23 cellular contexts compared by ENCODE assay signal in the genomic region with DNA sequence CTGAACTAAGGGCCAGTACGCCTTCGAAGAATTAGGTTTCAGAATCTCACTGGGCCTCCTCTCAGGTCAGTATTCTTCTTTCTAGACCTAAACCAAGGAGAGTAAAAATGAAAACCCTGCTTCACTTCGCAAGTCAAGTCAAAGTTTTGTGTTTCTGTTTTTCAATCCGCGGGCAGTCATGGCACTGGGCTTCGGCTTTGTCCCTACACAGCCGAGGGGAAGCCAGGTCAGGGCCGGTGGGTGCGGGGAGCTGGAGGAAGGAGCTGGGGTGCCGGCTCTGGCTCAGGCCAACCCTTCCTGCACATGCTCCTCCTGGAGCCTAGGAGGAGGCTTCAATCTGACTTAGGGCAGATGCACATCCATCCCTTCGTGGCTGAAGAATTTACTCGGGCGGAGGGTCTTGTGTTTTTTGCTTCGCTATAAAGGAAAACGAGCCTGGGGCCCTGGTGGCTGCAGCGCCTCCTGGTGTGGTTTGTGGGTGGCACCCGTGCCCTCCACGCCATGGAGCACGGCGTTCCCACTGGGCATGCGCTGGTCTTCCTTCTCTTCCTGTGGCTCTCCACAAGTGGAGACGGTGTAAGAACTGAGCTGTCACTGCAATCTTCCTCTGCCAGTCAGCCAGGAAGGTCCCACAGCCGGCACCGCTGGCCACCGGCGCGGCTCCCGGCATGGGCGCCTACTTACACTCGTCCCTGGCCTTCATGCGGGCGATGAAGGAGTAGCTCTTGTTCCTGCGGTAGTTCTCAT. TPM values are rescaled to one million over a fixed set of nuclear protein-coding genes. Genes with fewer than 3 reads are reported as not detected.
DNase-seq lines count a peak whose midpoint lies in the region; ATAC-seq, FAIRE-seq and TF ChIP-seq lines count a peak whose summit lies in the region.
"Had no signal": no experiment of that assay in that cellular context is flagged by ENCODE, and none has a peak within 500 bp of the region (broad histone marks: within the 10 kb centered on the region; RNA-seq: fewer than 3 reads in every experiment).

No MANE protein-coding gene starts in this region.

- POLR2A ChIA-PET in GM12878 (lab: Charles Lee) = no interaction called here

- WGBS in GM12878 (ENCODE audit: insufficient coverage, insufficient replicate concordance, low lambda C conversion rate, missing lambda C conversion rate) = 95% methylated on average over 33 of the region's 33 CpGs

- RAD21 ChIA-PET in GM12878 (lab: Charles Lee; ENCODE audit: unreplicated experiment) = no interaction called here

- SMC1A ChIA-PET in GM12878 (lab: Charles Lee; ENCODE audit: uncharacterized antibody, unreplicated experiment) = no interaction called here

- no peaks in the 10 kb centered on the region for H3K27me3 ChIP-seq in GM12878 (replicated peaks in 1 of 2; ENCODE audit: control insufficient read depth in 2 of 2, insufficient read depth in 2 of 2, low read length in 1 of 2)
- H3K27me3 ChIP-seq in keratinocyte (ENCODE audit: control insufficient read depth, extremely low read depth, insufficient read depth, low read length) = no peaks in the 10 kb centered on the region
- H3K27me3 ChIP-seq: adrenal gland, SJCRH30, tibial nerve had no signal

- CTCF ChIA-PET in GM12878 (lab: Yijun Ruan, JAX) = no interaction called here

- TF ChIP-seq POLR2A in GM12878 (IDR thresholded peaks at IDR 0.05; ENCODE audit: low read depth, low read length) = peak; percentile 32; the same call in 1 of the 2 replicates

- H3K4me3 ChIP-seq in GM12875 (ENCODE audit: low read depth, low read length) = no peak overlapping the region
- no peak overlapping the region for H3K4me3 ChIP-seq in GM12878
- no peak overlapping the region for H3K4me3 ChIP-seq in keratinocyte (ENCODE audit: control insufficient read depth in 2 of 3, extremely low read depth in 1 of 3, insufficient read depth in 2 of 3, low read depth in 1 of 3, low read length in 3 of 3)
- H3K4me3 ChIP-seq: adrenal gland, PC-9, SJCRH30, tibial nerve had no signal

- no peak for ATAC-seq in GM12878
- no peak for ATAC-seq in GM18870 (IDR thresholded peaks at IDR 0.05; ENCODE audit: unreplicated experiment)
- ATAC-seq: CD8-positive, alpha-beta T cell; natural killer cell had no signal

- H3K27ac ChIP-seq in GM12878 (ENCODE audit: control insufficient read depth, insufficient read depth) = no peak overlapping the region
- H3K27ac ChIP-seq in keratinocyte (ENCODE audit: control insufficient read depth, insufficient read depth, low read length) = no peak overlapping the region
- H3K27ac ChIP-seq: adrenal gland, PC-9, SJCRH30, tibial nerve had no signal

- H3K9me3 ChIP-seq in GM12878 (replicated peaks; ENCODE audit: control insufficient read depth, insufficient read depth, low read length) = no peaks in the 10 kb centered on the region
- no peaks in the 10 kb centered on the region for H3K9me3 ChIP-seq in keratinocyte (ENCODE audit: control insufficient read depth, low read depth, low read length)
- H3K9me3 ChIP-seq: adrenal gland, SJCRH30, tibial nerve had no signal

- no peak overlapping the region for H3K4me2 ChIP-seq in GM12878 (ENCODE audit: control insufficient read depth, insufficient read depth)
- no peak overlapping the region for H3K4me2 ChIP-seq in keratinocyte (ENCODE audit: control insufficient read depth, extremely low read depth, insufficient read depth, low read depth, low read length)
- H3K4me2 ChIP-seq: PC-9 had no signal

- H3K9me1 ChIP-seq in keratinocyte (ENCODE audit: control insufficient read depth, extremely low read depth, insufficient read depth, low read length) = no peaks in the 10 kb centered on the region

- TF ChIP-seq EP300 in GM12878 (IDR thresholded peaks at IDR 0.05; ENCODE audit: borderline replicate concordance in 1 of 2, control insufficient read depth in 1 of 2, low read depth in 2 of 2, low read length in 2 of 2) = no peak

- intact Hi-C loops in GM12878 (cut with micrococcal nuclease; ENCODE audit: unreplicated experiment) = no loop called here

- TF ChIP-seq CTCF in GM12875 (IDR thresholded peaks at IDR 0.05; ENCODE audit: borderline replicate concordance, insufficient read depth, low read depth, low read length) (peak; percentile 7; the same call in 1 of the 2 replicates), GM12878 (IDR thresholded peaks at IDR 0.05 in 2 of 3, conservative IDR thresholded peaks at IDR 0.05 in 1 of 3; ENCODE audit: control insufficient read depth in 2 of 3, extremely low read depth in 1 of 3, insufficient read depth in 1 of 3, low read depth in 3 of 3, low read length in 3 of 3) (no peak), keratinocyte (optimal IDR thresholded peaks at IDR 0.05 in 1 of 3, IDR thresholded peaks at IDR 0.05 in 1 of 3, conservative IDR thresholded peaks at IDR 0.05 in 1 of 3; ENCODE audit: extremely low read depth in 1 of 3, insufficient read depth in 2 of 3, low read length in 3 of 3) (peak in 2 of 3 experiments; percentile 2 to 10)

- no TSS peak for BruUV-seq in GM12878 (replicated peaks; lab: Mats Ljungman, UMichigan)

- DNase-seq in 8988T = peak; percentile 45
- DNase-seq in GM12878 (ENCODE audit: low read depth, low spot score) = no peak
- DNase-seq in keratinocyte (ENCODE audit: low read depth, low spot score) = no peak
- DNase-seq in cerebellar nuclear complex (lab: John Stamatoyannopoulos, UW) = no peak
- no peak for DNase-seq in SK-N-DZ (ENCODE audit: low spot score)
- DNase-seq in NCI-H146 treated with DMSO at 0.1 percent for 48 hours (lab: John Stamatoyannopoulos, UW; ENCODE audit: unreplicated experiment) = no peak
- DNase-seq: activated CD4-positive, CD25-positive, alpha-beta regulatory T cell; activated CD8-positive, alpha-beta memory T cell treated with anti-CD3 and anti-CD28 coated beads for 24 hours; adrenal gland; CD8-positive, alpha-beta T cell; hippocampal formation; kidney glomerular epithelial cell; mesendoderm; natural killer cell; NCI-H1105 treated with DMSO at 0.1 percent for 48 hours; PC-9; SJCRH30; stimulated activated CD4-positive, alpha-beta T cell treated with anti-CD3 and anti-CD28 coated beads, Interleukin-15, amount 100 ng/mL, for 24 hours; stimulated activated naive CD4-positive, alpha-beta T cell had no signal

- in situ Hi-C loops in GM12878 (cut with MboI) = no loop called here

- dilution Hi-C loops in keratinocyte (cut with MboI; ENCODE audit: extremely low pct_ligation_motif_present, low sequenced_read_pairs) = no loop called here

- TF ChIP-seq RAD21 in GM12878 (IDR thresholded peaks at IDR 0.05; ENCODE audit: insufficient read depth, low read depth, low read length) = no peak

- H2AFZ ChIP-seq in GM12878 (ENCODE audit: control insufficient read depth, low read depth, low read length) (no peak overlapping the region), keratinocyte (ENCODE audit: control insufficient read depth, low read length) (no peak overlapping the region)
- H2AFZ ChIP-seq: PC-9 had no signal

- H3K36me3 ChIP-seq in GM12878 (ENCODE audit: control insufficient read depth in 2 of 2, insufficient read depth in 2 of 2, low read length in 1 of 2) = peaks cover 24 to 56% of the 10 kb centered on the region in 2 experiments
- peaks cover 44 to 55% of the 10 kb centered on the region in 2 experiments for H3K36me3 ChIP-seq in keratinocyte (ENCODE audit: control insufficient read depth in 2 of 2, extremely low read depth in 1 of 2, insufficient read depth in 2 of 2, low read length in 2 of 2)

- H3K79me2 ChIP-seq in GM12878 (ENCODE audit: control insufficient read depth, insufficient read depth, low read length) (no peaks in the 10 kb centered on the region), keratinocyte (ENCODE audit: control insufficient read depth, insufficient read depth, low read length) (no peaks in the 10 kb centered on the region)

- H4K20me1 ChIP-seq in GM12878 (ENCODE audit: control insufficient read depth, insufficient read depth) (no peaks in the 10 kb centered on the region), keratinocyte (ENCODE audit: control insufficient read depth, extremely low read depth, insufficient read depth, low read length) (no peaks in the 10 kb centered on the region)

- H3K4me1 ChIP-seq in GM12878 (ENCODE audit: control insufficient read depth, insufficient read depth, low read length) (no peaks in the 10 kb centered on the region), keratinocyte (ENCODE audit: control insufficient read depth, extremely low read depth, insufficient read depth, low read length) (no peaks in the 10 kb centered on the region)
- H3K4me1 ChIP-seq: adrenal gland, SJCRH30, tibial nerve had no signal

- FAIRE-seq in GM12878 (lab: Jason Lieb, UNC) (no peak), keratinocyte (lab: Jason Lieb, UNC) (no peak)

- no peak overlapping the region for H3K9ac ChIP-seq in GM12878 (ENCODE audit: control insufficient read depth, insufficient read depth, low read length)
- H3K9ac ChIP-seq in keratinocyte (ENCODE audit: control insufficient read depth, extremely low read depth, insufficient read depth, low read length) = no peak overlapping the region

RNA-seq across cellular contexts. Expression of gene C19orf44, which starts 22.5 kb away (rescaled TPM):
- total RNA-seq in GM12878 (2013; cell fraction: nucleolus; rRNA removed) = 21.6 and 25.8 TPM in 2 replicates
- 2.0 and 2.1 TPM in 2 replicates for total RNA-seq in GM12878 (2014; rRNA removed)
- 2.7 and 3.3 TPM in 2 replicates for total RNA-seq in GM12878 (2014; rRNA removed; fragmentation: Illumina TruSeq; extraction: Trizol)
- 3.1 and 3.8 TPM in 2 replicates for total RNA-seq in GM12878 (2021)
- 0.84 TPM for polyA plus RNA-seq in GM12878 (2011; ENCODE audit: low read depth)
- 2.5 and 3.0 TPM in 2 replicates for polyA plus RNA-seq in GM12878 (2011; rRNA removed)
- 3.5 and 3.7 TPM in 2 replicates for polyA plus RNA-seq in GM12878 (2011; cell fraction: cytosol; rRNA removed)
- polyA plus RNA-seq in GM12878 (2011; cell fraction: nucleus; rRNA removed) = 8.7 and 9.7 TPM in 2 replicates
- 3.8 and 4.0 TPM in 2 replicates for polyA plus RNA-seq in GM12878 (2012)
- polyA plus RNA-seq in GM12878 (2014; fragmentation: Illumina TruSeq; extraction: Trizol) = 3.6 and 5.2 TPM in 2 replicates
- under 1 TPM; 0.26 to 0.31 TPM for polyA plus RNA-seq in GM12878 (2014; fragmentation: Nextera tagmentation; extraction: Ambion mirVana)
- 4.1 and 5.4 TPM in 2 replicates for polyA plus RNA-seq in GM12878 (2014; rRNA removed)
- polyA plus RNA-seq in GM12878 (2016; fragmentation: Nextera tagmentation; extraction: Ambion mirVana) = 1 to 10 TPM; 3.9 to 4.0 TPM
- polyA minus RNA-seq in GM12878 (2011; rRNA and poly(A)+ RNA removed) = 1.3 and 2.3 TPM in 2 replicates
- 2.5 and 3.3 TPM in 2 replicates for polyA minus RNA-seq in GM12878 (2011; cell fraction: cytosol; rRNA and poly(A)+ RNA removed)
- polyA minus RNA-seq in GM12878 (2011; cell fraction: nucleus; rRNA and poly(A)+ RNA removed) = 2.7 and 3.9 TPM in 2 replicates
- 1.7 to 3.2 TPM (median 2.7 TPM) in 3 replicates for polyA plus RNA-seq in keratinocyte
- 1.4 TPM for polyA plus RNA-seq in keratinocyte (2011; ENCODE audit: low read depth)
- polyA plus RNA-seq in keratinocyte (2011; cell fraction: cytosol; rRNA removed) = 2.3 and 2.6 TPM in 2 replicates
- polyA plus RNA-seq in keratinocyte (2011; cell fraction: nucleus; rRNA removed) = 7.7 and 8.4 TPM in 2 replicates
- polyA plus RNA-seq in keratinocyte (2012; ENCODE audit: low replicate concordance) = 2.1 and 2.4 TPM in 2 replicates
- polyA minus RNA-seq in keratinocyte = 0.99 to 2.8 TPM (median 2.6 TPM) in 3 replicates
- polyA minus RNA-seq in keratinocyte (2011; cell fraction: cytosol; rRNA and poly(A)+ RNA removed) = not detected
- 1.8 and 2.2 TPM in 2 replicates for polyA minus RNA-seq in keratinocyte (2011; cell fraction: nucleus; rRNA and poly(A)+ RNA removed)
- polyA plus RNA-seq in SK-N-DZ (2014; cell fraction: cytosol; rRNA removed) = 3.1 and 5.9 TPM in 2 replicates
- 6.7 and 7.9 TPM in 2 replicates for polyA plus RNA-seq in SK-N-DZ (2014; cell fraction: nucleus; rRNA removed)

RNA-seq across cellular contexts. Expression of gene CALR3, which starts 22.7 kb away (rescaled TPM):
- total RNA-seq in GM12878 (2013; cell fraction: nucleolus; rRNA removed) = not detected in 2 replicates
- total RNA-seq in GM12878 (2014; rRNA removed) (0.11 TPM in 2 replicates), GM12878 (2014; rRNA removed; fragmentation: Illumina TruSeq; extraction: Trizol) (0.18 and 0.45 TPM in 2 replicates), GM12878 (2021) (0.19 TPM in 1 of 2 replicates, not detected in the other)
- polyA plus RNA-seq in GM12878 (2011; ENCODE audit: low read depth) = not detected
- polyA plus RNA-seq in GM12878 (2011; rRNA removed) (0.05 TPM in 1 of 2 replicates, not detected in the other), GM12878 (2014; fragmentation: Illumina TruSeq; extraction: Trizol) (0.35 and 0.43 TPM in 2 replicates), GM12878 (2014; fragmentation: Nextera tagmentation; extraction: Ambion mirVana) (under 1 TPM; 0.10 to 0.13 TPM), GM12878 (2014; rRNA removed) (0.12 and 0.14 TPM in 2 replicates), GM12878 (2016; fragmentation: Nextera tagmentation; extraction: Ambion mirVana) (under 1 TPM in 1 of 2 experiments, not detected in 1; 0.31 TPM), keratinocyte (0.04 to 0.05 TPM in 2 of 3 replicates, not detected in the other)
- 0.06 TPM in 1 of 2 replicates, not detected in the other for polyA plus RNA-seq in GM12878 (2011; cell fraction: cytosol; rRNA removed)
- polyA plus RNA-seq in GM12878 (2011; cell fraction: nucleus; rRNA removed) = not detected in 2 replicates
- polyA plus RNA-seq in GM12878 (2012) = not detected in 2 replicates
- not detected in 2 replicates for polyA minus RNA-seq in GM12878 (2011; rRNA and poly(A)+ RNA removed)
- not detected in 2 replicates for polyA minus RNA-seq in GM12878 (2011; cell fraction: cytosol; rRNA and poly(A)+ RNA removed)
- polyA minus RNA-seq in GM12878 (2011; cell fraction: nucleus; rRNA and poly(A)+ RNA removed) = not detected in 2 replicates
- 0.61 TPM for polyA plus RNA-seq in keratinocyte (2011; ENCODE audit: low read depth)
- not detected in 2 replicates for polyA plus RNA-seq in keratinocyte (2011; cell fraction: cytosol; rRNA removed)
- polyA plus RNA-seq in keratinocyte (2011; cell fraction: nucleus; rRNA removed) = 0.15 TPM in 1 of 2 replicates, not detected in the other
- 0.20 TPM in 1 of 2 replicates, not detected in the other for polyA plus RNA-seq in keratinocyte (2012; ENCODE audit: low replicate concordance)
- 0.74 TPM in 1 of 3 replicates, not detected in the others for polyA minus RNA-seq in keratinocyte
- polyA minus RNA-seq in keratinocyte (2011; cell fraction: cytosol; rRNA and poly(A)+ RNA removed) = not detected
- not detected in 2 replicates for polyA minus RNA-seq in keratinocyte (2011; cell fraction: nucleus; rRNA and poly(A)+ RNA removed)
- polyA plus RNA-seq in SK-N-DZ (2014; cell fraction: cytosol; rRNA removed) = not detected in 2 replicates
- polyA plus RNA-seq in SK-N-DZ (2014; cell fraction: nucleus; rRNA removed) = not detected in 2 replicates
- total RNA-seq: CD8-positive, alpha-beta T cell; HT1080; natural killer cell; PC-9; SJCRH30; tibial nerve had no signal

RNA-seq across cellular contexts. Expression of gene CHERP, which starts 23.6 kb away (rescaled TPM):
- total RNA-seq in GM12878 (2013; cell fraction: nucleolus; rRNA removed) = 47.2 and 55.4 TPM in 2 replicates
- total RNA-seq in GM12878 (2014; rRNA removed) = 3.6 and 4.9 TPM in 2 replicates
- 6.8 and 7.2 TPM in 2 replicates for total RNA-seq in GM12878 (2014; rRNA removed; fragmentation: Illumina TruSeq; extraction: Trizol)
- total RNA-seq in GM12878 (2021) = 57.5 and 65.3 TPM in 2 replicates
- polyA plus RNA-seq in GM12878 (2011; ENCODE audit: low read depth) = 13.6 TPM
- polyA plus RNA-seq in GM12878 (2011; rRNA removed) = 3.2 and 5.1 TPM in 2 replicates
- polyA plus RNA-seq in GM12878 (2011; cell fraction: cytosol; rRNA removed) = 7.8 and 8.6 TPM in 2 replicates
- polyA plus RNA-seq in GM12878 (2011; cell fraction: nucleus; rRNA removed) = 45.6 and 76.2 TPM in 2 replicates
- polyA plus RNA-seq in GM12878 (2012) = 34.7 and 37.6 TPM in 2 replicates
- 3.5 and 17.6 TPM in 2 replicates for polyA plus RNA-seq in GM12878 (2014; fragmentation: Illumina TruSeq; extraction: Trizol)
- polyA plus RNA-seq in GM12878 (2014; fragmentation: Nextera tagmentation; extraction: Ambion mirVana) = 1 to 10 TPM in 1 of 2 experiments, under 1 TPM in 1; 0.66 to 1.7 TPM
- polyA plus RNA-seq in GM12878 (2014; rRNA removed) = 24.0 and 42.2 TPM in 2 replicates
- polyA plus RNA-seq in GM12878 (2016; fragmentation: Nextera tagmentation; extraction: Ambion mirVana) = 10 to 100 TPM; 47.1 to 49.4 TPM
- polyA minus RNA-seq in GM12878 (2011; rRNA and poly(A)+ RNA removed) = 4.5 and 8.6 TPM in 2 replicates
- polyA minus RNA-seq in GM12878 (2011; cell fraction: cytosol; rRNA and poly(A)+ RNA removed) = 9.5 and 14.8 TPM in 2 replicates
- 15.5 and 27.3 TPM in 2 replicates for polyA minus RNA-seq in GM12878 (2011; cell fraction: nucleus; rRNA and poly(A)+ RNA removed)
- polyA plus RNA-seq in keratinocyte = 3.3 to 9.1 TPM (median 3.6 TPM) in 3 replicates
- polyA plus RNA-seq in keratinocyte (2011; ENCODE audit: low read depth) = 12.8 TPM
- polyA plus RNA-seq in keratinocyte (2011; cell fraction: cytosol; rRNA removed) = 4.0 and 8.6 TPM in 2 replicates
- polyA plus RNA-seq in keratinocyte (2011; cell fraction: nucleus; rRNA removed) = 18.6 and 23.9 TPM in 2 replicates
- 16.1 and 26.7 TPM in 2 replicates for polyA plus RNA-seq in keratinocyte (2012; ENCODE audit: low replicate concordance)
- 1.9 to 30.9 TPM (median 5.2 TPM) in 3 replicates for polyA minus RNA-seq in keratinocyte
- 13.4 TPM for polyA minus RNA-seq in keratinocyte (2011; cell fraction: cytosol; rRNA and poly(A)+ RNA removed)
- 11.7 and 18.0 TPM in 2 replicates for polyA minus RNA-seq in keratinocyte (2011; cell fraction: nucleus; rRNA and poly(A)+ RNA removed)
- polyA plus RNA-seq in SK-N-DZ (2014; cell fraction: cytosol; rRNA removed) = 12.0 and 13.6 TPM in 2 replicates
- 28.7 and 30.1 TPM in 2 replicates for polyA plus RNA-seq in SK-N-DZ (2014; cell fraction: nucleus; rRNA removed)

RNA-seq across cellular contexts. Expression of gene EPS15L1, which starts 46.9 kb away (rescaled TPM):
- total RNA-seq in GM12878 (2013; cell fraction: nucleolus; rRNA removed) = 105 and 117 TPM in 2 replicates
- total RNA-seq in GM12878 (2014; rRNA removed) (11.3 and 11.4 TPM in 2 replicates), GM12878 (2014; rRNA removed; fragmentation: Illumina TruSeq; extraction: Trizol) (15.9 and 16.7 TPM in 2 replicates), GM12878 (2021) (43.5 and 50.4 TPM in 2 replicates)
- 14.0 TPM for polyA plus RNA-seq in GM12878 (2011; ENCODE audit: low read depth)
- polyA plus RNA-seq in GM12878 (2011; rRNA removed) (7.2 and 19.1 TPM in 2 replicates), GM12878 (2014; fragmentation: Illumina TruSeq; extraction: Trizol) (20.4 and 24.1 TPM in 2 replicates), GM12878 (2014; fragmentation: Nextera tagmentation; extraction: Ambion mirVana) (1 to 10 TPM; 5.9 to 7.6 TPM), GM12878 (2014; rRNA removed) (20.4 and 25.3 TPM in 2 replicates), GM12878 (2016; fragmentation: Nextera tagmentation; extraction: Ambion mirVana) (10 to 100 TPM; 41.3 to 43.3 TPM), keratinocyte (10.5 to 16.1 TPM (median 12.5 TPM) in 3 replicates)
- 15.6 and 16.9 TPM in 2 replicates for polyA plus RNA-seq in GM12878 (2011; cell fraction: cytosol; rRNA removed)
- polyA plus RNA-seq in GM12878 (2011; cell fraction: nucleus; rRNA removed) = 32.3 and 38.7 TPM in 2 replicates
- polyA plus RNA-seq in GM12878 (2012) = 34.0 and 35.2 TPM in 2 replicates
- polyA minus RNA-seq in GM12878 (2011; rRNA and poly(A)+ RNA removed) = 21.1 and 23.7 TPM in 2 replicates
- polyA minus RNA-seq in GM12878 (2011; cell fraction: cytosol; rRNA and poly(A)+ RNA removed) = 10.7 and 12.6 TPM in 2 replicates
- 20.1 and 45.2 TPM in 2 replicates for polyA minus RNA-seq in GM12878 (2011; cell fraction: nucleus; rRNA and poly(A)+ RNA removed)
- polyA plus RNA-seq in keratinocyte (2011; ENCODE audit: low read depth) = 17.1 TPM
- 13.3 and 15.8 TPM in 2 replicates for polyA plus RNA-seq in keratinocyte (2011; cell fraction: cytosol; rRNA removed)
- 22.4 and 27.2 TPM in 2 replicates for polyA plus RNA-seq in keratinocyte (2011; cell fraction: nucleus; rRNA removed)
- polyA plus RNA-seq in keratinocyte (2012; ENCODE audit: low replicate concordance) = 22.7 and 25.8 TPM in 2 replicates
- polyA minus RNA-seq in keratinocyte = 13.5 to 29.6 TPM (median 22.7 TPM) in 3 replicates
- polyA minus RNA-seq in keratinocyte (2011; cell fraction: cytosol; rRNA and poly(A)+ RNA removed) = 25.7 TPM
- 16.9 and 23.7 TPM in 2 replicates for polyA minus RNA-seq in keratinocyte (2011; cell fraction: nucleus; rRNA and poly(A)+ RNA removed)
- polyA plus RNA-seq in SK-N-DZ (2014; cell fraction: cytosol; rRNA removed) = 8.4 and 8.6 TPM in 2 replicates
- 13.1 and 14.7 TPM in 2 replicates for polyA plus RNA-seq in SK-N-DZ (2014; cell fraction: nucleus; rRNA removed)

RNA-seq across cellular contexts. Expression of gene SLC35E1, which starts 53.6 kb away (rescaled TPM):
- total RNA-seq in GM12878 (2013; cell fraction: nucleolus; rRNA removed) = 130 and 131 TPM in 2 replicates
- 24.7 and 26.5 TPM in 2 replicates for total RNA-seq in GM12878 (2014; rRNA removed)
- 20.1 and 20.4 TPM in 2 replicates for total RNA-seq in GM12878 (2014; rRNA removed; fragmentation: Illumina TruSeq; extraction: Trizol)
- 30.9 and 33.7 TPM in 2 replicates for total RNA-seq in GM12878 (2021)
- polyA plus RNA-seq in GM12878 (2011; ENCODE audit: low read depth) = 23.4 TPM
- 28.7 and 37.7 TPM in 2 replicates for polyA plus RNA-seq in GM12878 (2011; rRNA removed)
- 42.7 and 47.6 TPM in 2 replicates for polyA plus RNA-seq in GM12878 (2011; cell fraction: cytosol; rRNA removed)
- polyA plus RNA-seq in GM12878 (2011; cell fraction: nucleus; rRNA removed) = 45.6 and 46.8 TPM in 2 replicates
- 32.1 and 35.8 TPM in 2 replicates for polyA plus RNA-seq in GM12878 (2012)
- polyA plus RNA-seq in GM12878 (2014; fragmentation: Illumina TruSeq; extraction: Trizol) = 20.5 and 23.8 TPM in 2 replicates
- 10 to 100 TPM; 11.3 to 15.1 TPM for polyA plus RNA-seq in GM12878 (2014; fragmentation: Nextera tagmentation; extraction: Ambion mirVana)
- 19.6 and 26.7 TPM in 2 replicates for polyA plus RNA-seq in GM12878 (2014; rRNA removed)
- polyA plus RNA-seq in GM12878 (2016; fragmentation: Nextera tagmentation; extraction: Ambion mirVana) = 10 to 100 TPM; 12.6 to 20.0 TPM
- 96.4 and 132 TPM in 2 replicates for polyA minus RNA-seq in GM12878 (2011; rRNA and poly(A)+ RNA removed)
- polyA minus RNA-seq in GM12878 (2011; cell fraction: cytosol; rRNA and poly(A)+ RNA removed) = 29.0 and 31.5 TPM in 2 replicates
- 27.3 and 43.1 TPM in 2 replicates for polyA minus RNA-seq in GM12878 (2011; cell fraction: nucleus; rRNA and poly(A)+ RNA removed)
- 30.3 to 42.0 TPM (median 39.1 TPM) in 3 replicates for polyA plus RNA-seq in keratinocyte
- 17.8 TPM for polyA plus RNA-seq in keratinocyte (2011; ENCODE audit: low read depth)
- polyA plus RNA-seq in keratinocyte (2011; cell fraction: cytosol; rRNA removed) = 28.7 and 32.6 TPM in 2 replicates
- polyA plus RNA-seq in keratinocyte (2011; cell fraction: nucleus; rRNA removed) = 56.4 and 59.8 TPM in 2 replicates
- 38.9 and 39.4 TPM in 2 replicates for polyA plus RNA-seq in keratinocyte (2012; ENCODE audit: low replicate concordance)
- polyA minus RNA-seq in keratinocyte = 81.4 to 109 TPM (median 105 TPM) in 3 replicates
- polyA minus RNA-seq in keratinocyte (2011; cell fraction: cytosol; rRNA and poly(A)+ RNA removed) = 59.9 TPM
- polyA minus RNA-seq in keratinocyte (2011; cell fraction: nucleus; rRNA and poly(A)+ RNA removed) = 50.9 and 66.0 TPM in 2 replicates
- polyA plus RNA-seq in SK-N-DZ (2014; cell fraction: cytosol; rRNA removed) = 16.9 and 29.6 TPM in 2 replicates
- 12.1 and 13.0 TPM in 2 replicates for polyA plus RNA-seq in SK-N-DZ (2014; cell fraction: nucleus; rRNA removed)

Comparison
In these comparisons a context has a peak if more than half of its experiments do, and no peak if none do; other contexts are left out.
1. CTCF ChIP-seq: peak in GM12875 (single experiment) and keratinocyte (2 of 3); none in GM12878 (0 of 3).